In the genomic region with DNA sequence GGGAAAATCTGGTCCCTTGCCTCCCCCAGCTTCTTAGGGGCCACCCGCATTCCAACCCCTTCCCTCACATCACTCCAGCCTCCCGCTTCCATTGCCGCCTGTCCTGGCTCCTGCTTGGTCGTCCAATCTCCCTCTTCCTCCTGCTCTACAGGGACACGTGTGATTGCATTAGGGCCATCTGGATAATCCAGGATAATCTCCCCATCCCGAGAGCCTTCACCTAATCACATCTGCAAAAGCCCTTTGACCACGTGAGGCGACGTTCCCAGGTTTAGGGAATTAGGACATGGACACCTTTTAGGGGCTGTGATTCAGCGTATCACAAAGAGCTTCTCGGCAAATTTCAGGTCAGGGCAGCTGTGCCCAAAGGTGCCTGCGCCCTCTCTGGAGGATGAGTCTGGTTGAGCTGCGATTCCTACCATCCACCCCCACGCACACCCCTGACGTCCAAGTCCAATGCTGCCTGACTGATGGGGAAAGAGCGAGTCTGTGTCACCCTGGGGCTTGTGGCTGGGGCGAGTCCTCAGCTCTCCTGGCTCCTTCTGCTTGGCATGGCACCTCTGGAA, we compare ENCODE assay signal across 1 cellular context.
TF ChIP-seq lines count a peak whose summit lies in the region.

No MANE protein-coding gene starts in this region.

TF ChIP-seq in IMR-90, 13 proteins besides CTCF, POLR2A, EP300 and RAD21:
- TF ChIP-seq, protein P1, sequence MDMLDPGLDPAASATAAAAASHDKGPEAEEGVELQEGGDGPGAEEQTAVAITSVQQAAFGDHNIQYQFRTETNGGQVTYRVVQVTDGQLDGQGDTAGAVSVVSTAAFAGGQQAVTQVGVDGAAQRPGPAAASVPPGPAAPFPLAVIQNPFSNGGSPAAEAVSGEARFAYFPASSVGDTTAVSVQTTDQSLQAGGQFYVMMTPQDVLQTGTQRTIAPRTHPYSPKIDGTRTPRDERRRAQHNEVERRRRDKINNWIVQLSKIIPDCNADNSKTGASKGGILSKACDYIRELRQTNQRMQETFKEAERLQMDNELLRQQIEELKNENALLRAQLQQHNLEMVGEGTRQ (IDR thresholded peaks at IDR 0.05; ENCODE audit: low read depth, low read length), result no peak
- TF ChIP-seq MAZ (IDR thresholded peaks at IDR 0.05; ENCODE audit: borderline replicate concordance, low read depth, low read length) (no peak), MXI1 (IDR thresholded peaks at IDR 0.05; ENCODE audit: borderline replicate concordance, low read depth, low read length) (no peak), NFE2L2 (IDR thresholded peaks at IDR 0.05; ENCODE audit: low read depth, low read length) (no peak), FOS (IDR thresholded peaks at IDR 0.05; ENCODE audit: low read depth, low read length) (no peak), MAFK (IDR thresholded peaks at IDR 0.05; ENCODE audit: low read depth, low read length) (no peak), CHD1 (IDR thresholded peaks at IDR 0.05; ENCODE audit: low read depth, low read length) (no peak), ELK1 (IDR thresholded peaks at IDR 0.05; ENCODE audit: borderline replicate concordance, low read depth, low read length) (no peak), SMC3 (IDR thresholded peaks at IDR 0.05; ENCODE audit: low read depth, low read length) (no peak), RCOR1 (IDR thresholded peaks at IDR 0.05; ENCODE audit: insufficient replicate concordance, low read length) (no peak), CEBPB (IDR thresholded peaks at IDR 0.05; ENCODE audit: low read depth, low read length) (no peak), BHLHE40 (IDR thresholded peaks at IDR 0.05; ENCODE audit: low read depth, low read length) (no peak), RFX5 (IDR thresholded peaks at IDR 0.05; ENCODE audit: low read depth, low read length) (no peak)
